8 cellular contexts compared by ENCODE assay signal in the genomic region with DNA sequence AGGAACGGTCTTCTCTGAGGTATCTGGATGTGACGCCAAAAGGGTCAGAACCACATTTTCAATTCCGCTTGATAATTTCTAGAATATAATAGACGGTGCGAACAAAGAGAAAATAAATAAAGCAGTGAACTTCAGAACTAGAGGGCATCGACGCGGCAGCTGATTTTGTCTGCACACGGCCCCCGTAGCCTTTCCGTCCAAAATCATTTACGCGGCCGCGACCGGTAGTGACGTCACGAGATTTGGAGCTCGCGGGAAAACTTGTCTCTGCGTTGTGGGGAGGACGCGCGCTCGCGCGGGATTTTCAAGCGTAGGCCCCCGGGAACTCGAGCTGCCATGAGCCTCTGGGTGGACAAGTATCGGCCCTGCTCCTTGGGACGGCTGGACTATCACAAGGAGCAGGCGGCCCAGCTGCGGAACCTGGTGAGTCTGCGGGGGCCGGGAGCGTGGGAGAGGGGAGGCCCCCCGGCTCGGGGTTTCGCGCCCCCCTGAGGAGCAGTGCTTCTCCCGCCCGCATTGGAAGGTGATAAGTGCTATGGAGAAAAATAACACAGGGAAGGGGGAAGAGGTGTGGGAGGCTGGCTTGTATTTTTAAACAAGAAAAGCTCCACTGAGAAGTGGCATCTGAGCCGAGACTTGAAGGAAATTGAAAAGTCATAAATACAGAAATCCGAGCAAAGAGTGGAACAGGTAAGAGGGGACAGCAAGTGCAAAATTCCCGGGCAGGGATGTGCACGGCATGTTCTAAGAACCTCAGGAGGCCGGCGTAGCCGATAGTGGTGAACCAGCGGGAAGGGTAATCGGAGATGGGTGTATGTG. TPM values are rescaled to one million over a fixed set of nuclear protein-coding genes. Genes with fewer than 3 reads are reported as not detected.
DNase-seq lines count a peak whose midpoint lies in the region; ATAC-seq and TF ChIP-seq lines count a peak whose summit lies in the region.

A gene with protein sequence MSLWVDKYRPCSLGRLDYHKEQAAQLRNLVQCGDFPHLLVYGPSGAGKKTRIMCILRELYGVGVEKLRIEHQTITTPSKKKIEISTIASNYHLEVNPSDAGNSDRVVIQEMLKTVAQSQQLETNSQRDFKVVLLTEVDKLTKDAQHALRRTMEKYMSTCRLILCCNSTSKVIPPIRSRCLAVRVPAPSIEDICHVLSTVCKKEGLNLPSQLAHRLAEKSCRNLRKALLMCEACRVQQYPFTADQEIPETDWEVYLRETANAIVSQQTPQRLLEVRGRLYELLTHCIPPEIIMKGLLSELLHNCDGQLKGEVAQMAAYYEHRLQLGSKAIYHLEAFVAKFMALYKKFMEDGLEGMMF (plus strand): TSS at position 307 of the 819 bp plus-strand sequence. CDS start 30 bp downstream, at position 337.

- no peaks in the 10 kb centered on the region for H3K27me3 ChIP-seq in liver (ENCODE audit: control insufficient read depth in 4 of 4, insufficient read depth in 4 of 4, low read length in 3 of 4)

- H3K4me3 ChIP-seq in liver (ENCODE audit: low read depth in 1 of 3, low read length in 3 of 3): peak within 1 kb of the TSS; percentile 36 to 91 (median 63)

- no peak; the same call in 1 of the 2 replicates for TF ChIP-seq CTCF in C4-2B (conservative IDR thresholded peaks at IDR 0.05)
- TF ChIP-seq CTCF in liver (IDR thresholded peaks at IDR 0.05; ENCODE audit: low read depth, low read length, missing input control): no peak

- no peaks in the 10 kb centered on the region for H3K9me3 ChIP-seq in liver (ENCODE audit: control insufficient read depth in 4 of 4, low read length in 3 of 4)

- DNase-seq in NCI-H82 (lab: John Stamatoyannopoulos, UW): peak; percentile 98
- DNase-seq in activated CD4-positive, alpha-beta T cell treated with anti-CD3 and anti-CD28 coated beads, Interleukin-2, amount 50 U/mL, for 48 hours: peak; percentile 93 to 94
- peak; percentile 92 to 93 for DNase-seq in dermis microvascular lymphatic vessel endothelial cell (ENCODE audit: low read depth in 2 of 2)
- DNase-seq in stimulated activated CD4-positive, alpha-beta T cell treated with anti-CD3 and anti-CD28 coated beads, Interleukin-4, amount 100 ng/mL, for 24 hours: peak; percentile 94

- TF ChIP-seq RAD21 in liver (IDR thresholded peaks at IDR 0.05): peak; percentile 44 to 50

- no peaks in the 10 kb centered on the region for H3K36me3 ChIP-seq in liver (ENCODE audit: control insufficient read depth in 4 of 4, insufficient read depth in 3 of 4, low read depth in 1 of 4, low read length in 3 of 4)

- H3K27ac ChIP-seq in C4-2B (peak within 1 kb of the TSS; percentile 81), liver (ENCODE audit: low read depth in 1 of 2, low read length in 2 of 2) (no peak within 1 kb of the TSS)

- peaks cover 0 to 5% (median 4%) of the 10 kb centered on the region in 4 donors for H3K4me1 ChIP-seq in liver (ENCODE audit: control insufficient read depth in 4 of 4, insufficient read depth in 4 of 4, low read length in 3 of 4)

- H3K9ac ChIP-seq in liver (ENCODE audit: low read depth in 1 of 2, low read length in 2 of 2): peak within 1 kb of the TSS; percentile 54 to 73

- ATAC-seq in GM19395 (IDR thresholded peaks at IDR 0.05; ENCODE audit: unreplicated experiment) (peak; percentile 94), HG03565 (IDR thresholded peaks at IDR 0.05; ENCODE audit: unreplicated experiment) (peak; percentile 89)

- under 1% methylated on average over 52 of the region's 52 CpGs for WGBS in liver

TF ChIP-seq in liver, 16 proteins besides CTCF, POLR2A, EP300 and RAD21:
- TF ChIP-seq HNF4A (conservative IDR thresholded peaks at IDR 0.05) (peak; percentile 72 to 77), FOXA1 (IDR thresholded peaks at IDR 0.05) (no peak), SP1 (IDR thresholded peaks at IDR 0.05) (peak; percentile 52), TAF1 (conservative IDR thresholded peaks at IDR 0.05) (no peak), FOXA2 (IDR thresholded peaks at IDR 0.05) (no peak), GABPA (IDR thresholded peaks at IDR 0.05 in 1 of 2, conservative IDR thresholded peaks at IDR 0.05 in 1 of 2) (peak; percentile 72 to 95), EGR1 (IDR thresholded peaks at IDR 0.05; ENCODE audit: low read depth in 2 of 2) (no peak), YY1 (IDR thresholded peaks at IDR 0.05) (peak; percentile 82), JUND (IDR thresholded peaks at IDR 0.05) (peak; percentile 50 to 55), NR2F2 (IDR thresholded peaks at IDR 0.05) (peak; percentile 64), RXRA (IDR thresholded peaks at IDR 0.05) (peak; percentile 75 to 78), HNF4G (IDR thresholded peaks at IDR 0.05) (peak; percentile 40)
- TF ChIP-seq, protein P1, sequence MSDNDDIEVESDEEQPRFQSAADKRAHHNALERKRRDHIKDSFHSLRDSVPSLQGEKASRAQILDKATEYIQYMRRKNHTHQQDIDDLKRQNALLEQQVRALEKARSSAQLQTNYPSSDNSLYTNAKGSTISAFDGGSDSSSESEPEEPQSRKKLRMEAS (IDR thresholded peaks at IDR 0.05): peak; percentile 87
- TF ChIP-seq, protein P2, sequence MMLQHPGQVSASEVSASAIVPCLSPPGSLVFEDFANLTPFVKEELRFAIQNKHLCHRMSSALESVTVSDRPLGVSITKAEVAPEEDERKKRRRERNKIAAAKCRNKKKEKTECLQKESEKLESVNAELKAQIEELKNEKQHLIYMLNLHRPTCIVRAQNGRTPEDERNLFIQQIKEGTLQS (IDR thresholded peaks at IDR 0.05): no peak
- TF ChIP-seq, protein P3, sequence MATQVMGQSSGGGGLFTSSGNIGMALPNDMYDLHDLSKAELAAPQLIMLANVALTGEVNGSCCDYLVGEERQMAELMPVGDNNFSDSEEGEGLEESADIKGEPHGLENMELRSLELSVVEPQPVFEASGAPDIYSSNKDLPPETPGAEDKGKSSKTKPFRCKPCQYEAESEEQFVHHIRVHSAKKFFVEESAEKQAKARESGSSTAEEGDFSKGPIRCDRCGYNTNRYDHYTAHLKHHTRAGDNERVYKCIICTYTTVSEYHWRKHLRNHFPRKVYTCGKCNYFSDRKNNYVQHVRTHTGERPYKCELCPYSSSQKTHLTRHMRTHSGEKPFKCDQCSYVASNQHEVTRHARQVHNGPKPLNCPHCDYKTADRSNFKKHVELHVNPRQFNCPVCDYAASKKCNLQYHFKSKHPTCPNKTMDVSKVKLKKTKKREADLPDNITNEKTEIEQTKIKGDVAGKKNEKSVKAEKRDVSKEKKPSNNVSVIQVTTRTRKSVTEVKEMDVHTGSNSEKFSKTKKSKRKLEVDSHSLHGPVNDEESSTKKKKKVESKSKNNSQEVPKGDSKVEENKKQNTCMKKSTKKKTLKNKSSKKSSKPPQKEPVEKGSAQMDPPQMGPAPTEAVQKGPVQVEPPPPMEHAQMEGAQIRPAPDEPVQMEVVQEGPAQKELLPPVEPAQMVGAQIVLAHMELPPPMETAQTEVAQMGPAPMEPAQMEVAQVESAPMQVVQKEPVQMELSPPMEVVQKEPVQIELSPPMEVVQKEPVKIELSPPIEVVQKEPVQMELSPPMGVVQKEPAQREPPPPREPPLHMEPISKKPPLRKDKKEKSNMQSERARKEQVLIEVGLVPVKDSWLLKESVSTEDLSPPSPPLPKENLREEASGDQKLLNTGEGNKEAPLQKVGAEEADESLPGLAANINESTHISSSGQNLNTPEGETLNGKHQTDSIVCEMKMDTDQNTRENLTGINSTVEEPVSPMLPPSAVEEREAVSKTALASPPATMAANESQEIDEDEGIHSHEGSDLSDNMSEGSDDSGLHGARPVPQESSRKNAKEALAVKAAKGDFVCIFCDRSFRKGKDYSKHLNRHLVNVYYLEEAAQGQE (IDR thresholded peaks at IDR 0.05): peak; percentile 44
- TF ChIP-seq, protein P4, sequence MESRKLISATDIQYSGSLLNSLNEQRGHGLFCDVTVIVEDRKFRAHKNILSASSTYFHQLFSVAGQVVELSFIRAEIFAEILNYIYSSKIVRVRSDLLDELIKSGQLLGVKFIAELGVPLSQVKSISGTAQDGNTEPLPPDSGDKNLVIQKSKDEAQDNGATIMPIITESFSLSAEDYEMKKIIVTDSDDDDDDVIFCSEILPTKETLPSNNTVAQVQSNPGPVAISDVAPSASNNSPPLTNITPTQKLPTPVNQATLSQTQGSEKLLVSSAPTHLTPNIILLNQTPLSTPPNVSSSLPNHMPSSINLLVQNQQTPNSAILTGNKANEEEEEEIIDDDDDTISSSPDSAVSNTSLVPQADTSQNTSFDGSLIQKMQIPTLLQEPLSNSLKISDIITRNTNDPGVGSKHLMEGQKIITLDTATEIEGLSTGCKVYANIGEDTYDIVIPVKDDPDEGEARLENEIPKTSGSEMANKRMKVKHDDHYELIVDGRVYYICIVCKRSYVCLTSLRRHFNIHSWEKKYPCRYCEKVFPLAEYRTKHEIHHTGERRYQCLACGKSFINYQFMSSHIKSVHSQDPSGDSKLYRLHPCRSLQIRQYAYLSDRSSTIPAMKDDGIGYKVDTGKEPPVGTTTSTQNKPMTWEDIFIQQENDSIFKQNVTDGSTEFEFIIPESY (IDR thresholded peaks at IDR 0.05): peak; percentile 99

RNA-seq across cellular contexts. Expression of the gene that starts here (rescaled TPM):
- total RNA-seq in dermis microvascular lymphatic vessel endothelial cell (8.5 and 10.4 TPM in 2 replicates), liver (10 to 100 TPM in 1 of 2 donors, 1 to 10 TPM in 1; 3.2 to 19.1 TPM)
- 1 to 10 TPM; 1.9 to 2.9 TPM for polyA plus RNA-seq in liver
